Comparison of ENCODE assay signal across 27 cellular contexts in the genomic region with DNA sequence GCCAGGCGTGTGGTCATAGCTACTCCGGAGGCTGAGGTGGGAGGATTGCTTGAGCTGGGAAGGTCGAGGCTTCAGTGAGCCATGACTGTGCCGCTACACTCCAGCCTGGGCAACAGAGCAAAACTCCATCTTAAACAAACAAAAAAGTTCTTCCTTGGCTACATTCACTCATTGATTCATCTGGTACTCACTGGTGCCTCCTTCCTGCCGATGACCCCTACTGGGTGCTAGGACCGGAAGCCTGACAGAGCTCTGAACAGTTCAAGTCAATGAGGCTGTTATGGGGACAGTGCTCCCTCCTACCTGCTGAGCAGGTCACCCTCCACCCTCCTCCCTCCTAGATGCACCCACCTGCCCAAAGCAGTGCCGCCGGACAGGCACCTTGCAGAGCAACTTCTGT. TPM values are rescaled to one million over a fixed set of nuclear protein-coding genes. Genes with fewer than 3 reads are reported as not detected.
DNase-seq lines count a peak whose midpoint lies in the region; ATAC-seq, FAIRE-seq and TF ChIP-seq lines count a peak whose summit lies in the region.
"Had no signal": no experiment of that assay in that cellular context is flagged by ENCODE, and none has a peak within 500 bp of the region (broad histone marks: within the 10 kb centered on the region; RNA-seq: fewer than 3 reads in every experiment).

No MANE protein-coding gene starts in this region.

- H3K79me2 ChIP-seq in astrocyte (ENCODE audit: insufficient read depth, low read length) (peaks cover 6% of the 10 kb centered on the region), OCI-LY7 (ENCODE audit: insufficient read depth, low read depth, low read length) (no peaks in the 10 kb centered on the region)

- H3K27ac Mint-ChIP-seq in CD4-positive, alpha-beta T cell, result no peak overlapping the region
- H3K27ac Mint-ChIP-seq in astrocyte (ENCODE audit: unreplicated experiment), result no peak overlapping the region
- H3K27ac Mint-ChIP-seq: CD4-positive, CD25-positive, alpha-beta regulatory T cell had no signal

- H3K4me3 ChIP-seq in astrocyte (ENCODE audit: insufficient read depth, low read depth, low read length) (no peak overlapping the region), mesenchymal stem cell (ENCODE audit: insufficient read depth in 1 of 2, low read depth in 1 of 2, low read length in 2 of 2) (no peak overlapping the region), OCI-LY7 (ENCODE audit: low read depth, low read length, poor library complexity, severe bottlenecking) (no peak overlapping the region), small intestine (ENCODE audit: low read depth in 1 of 2, low read length in 2 of 2) (no peak overlapping the region)
- H3K4me3 ChIP-seq: adrenal gland, esophagus muscularis mucosa, tibial artery had no signal

- H2BK12ac ChIP-seq in mesenchymal stem cell (ENCODE audit: low read length in 2 of 2), result no peak overlapping the region

- peak overlapping the region; percentile 74 for H3K4me3 Mint-ChIP-seq in CD4-positive, alpha-beta T cell
- peak overlapping the region; percentile 57 for H3K4me3 Mint-ChIP-seq in astrocyte (ENCODE audit: unreplicated experiment)

- H3K4me1 ChIP-seq in astrocyte (ENCODE audit: insufficient read depth, low read length), result peaks cover 33% of the 10 kb centered on the region
- peaks cover 32% of the 10 kb centered on the region for H3K4me1 ChIP-seq in mesenchymal stem cell (ENCODE audit: control insufficient read depth, insufficient read depth, low read depth, low read length)
- peaks cover 13% of the 10 kb centered on the region for H3K4me1 ChIP-seq in OCI-LY7 (ENCODE audit: insufficient read depth, low read length, poor library complexity, severe bottlenecking)
- peaks cover 0 to 3% of the 10 kb centered on the region in 2 donors for H3K4me1 ChIP-seq in small intestine (ENCODE audit: control insufficient read depth in 2 of 2, insufficient read depth in 1 of 2, low read depth in 1 of 2, low read length in 1 of 2)

- no peak overlapping the region for H2BK5ac ChIP-seq in mesenchymal stem cell (ENCODE audit: low read depth, low read length, poor library complexity, severe bottlenecking)

- H3K9ac ChIP-seq in astrocyte (ENCODE audit: low read length) (no peak overlapping the region), mesenchymal stem cell (ENCODE audit: low read length) (peak overlapping the region; percentile 22)

- no peak overlapping the region for H2BK120ac ChIP-seq in mesenchymal stem cell (ENCODE audit: low read depth, low read length)

- H3K9me3 Mint-ChIP-seq in CD4-positive, alpha-beta T cell, result no peaks in the 10 kb centered on the region
- H3K9me3 Mint-ChIP-seq in astrocyte (ENCODE audit: unreplicated experiment), result no peaks in the 10 kb centered on the region
- H3K9me3 Mint-ChIP-seq: CD4-positive, CD25-positive, alpha-beta regulatory T cell had no signal

- TF ChIP-seq POLR2A in H54 (IDR thresholded peaks at IDR 0.05; ENCODE audit: low read depth, low read length), result no peak

- H3K4me2 ChIP-seq in astrocyte (ENCODE audit: low read length) (no peak overlapping the region), mesenchymal stem cell (ENCODE audit: low read length, poor library complexity, severe bottlenecking) (no peak overlapping the region), OCI-LY7 (ENCODE audit: low read length) (no peak overlapping the region)

- H4K8ac ChIP-seq in mesenchymal stem cell (ENCODE audit: low read length), result peak overlapping the region; percentile 58

- WGBS in mesenchymal stem cell, result 92% methylated on average over 8 of the region's 8 CpGs
- WGBS in small intestine, 3 donors, result 73 to 90% (median 77%) methylated on average over 6 to 8 of the region's 8 CpGs

- H3K27ac ChIP-seq in CD4-positive, alpha-beta T cell (ENCODE audit: low read depth, low read length), result no peak overlapping the region
- no peak overlapping the region for H3K27ac ChIP-seq in astrocyte (ENCODE audit: low read depth, low read length)
- H3K27ac ChIP-seq in mesenchymal stem cell (ENCODE audit: low read length, poor library complexity, severe bottlenecking), result no peak overlapping the region
- H3K27ac ChIP-seq in OCI-LY7 (ENCODE audit: low read depth, low read length, poor library complexity, severe bottlenecking), result no peak overlapping the region
- H3K27ac ChIP-seq in small intestine (ENCODE audit: low read depth in 1 of 2, low read length in 1 of 2), result no peak overlapping the region
- H3K27ac ChIP-seq: adrenal gland, esophagus muscularis mucosa, tibial artery had no signal

- intact Hi-C loops in CD4-positive, alpha-beta T cell (cut with DNase I, micrococcal nuclease), result no loop called here
- intact Hi-C loops in OCI-LY7 (cut with micrococcal nuclease; ENCODE audit: unreplicated experiment), result no loop called here

- CTCF ChIA-PET in CD4-positive, alpha-beta T cell (lab: Charles Lee), result interaction anchor here (0.7 kb wide), 1 partner anchor 112 kb away, joined by 3 read pairs; no protein-coding TSS in a partner anchor
- CTCF ChIA-PET in OCI-LY7 (lab: Charles Lee; ENCODE audit: unreplicated experiment), result interaction anchor here (0.8 kb wide), 1 partner anchor 27 kb away, joined by 3 read pairs; no protein-coding TSS in a partner anchor

- no peak for TF ChIP-seq CTCF in CD4-positive, alpha-beta T cell (IDR thresholded peaks at IDR 0.05)
- TF ChIP-seq CTCF in astrocyte (IDR thresholded peaks at IDR 0.05; ENCODE audit: insufficient read depth, low read depth, low read length) (no peak), OCI-LY7 (conservative IDR thresholded peaks at IDR 0.05; ENCODE audit: low read length) (no peak)

- H3K79me1 ChIP-seq in mesenchymal stem cell (replicated peaks; ENCODE audit: low read length, poor library complexity, severe bottlenecking), result no peaks in the 10 kb centered on the region

- no peaks in the 10 kb centered on the region for H3K27me3 Mint-ChIP-seq in CD4-positive, alpha-beta T cell
- H3K27me3 Mint-ChIP-seq in astrocyte (ENCODE audit: low read depth, unreplicated experiment), result peaks cover 5% of the 10 kb centered on the region

- H4K91ac ChIP-seq in mesenchymal stem cell (ENCODE audit: low read length), result peak overlapping the region; percentile 20

- POLR2A ChIA-PET in CD4-positive, alpha-beta T cell (lab: Charles Lee), result interaction anchor here (0.6 to 5.2 kb wide), 3 partner anchors 22 to 99 kb away, joined by 3 to 48 read pairs (median 8); a partner anchor contains a TSS
- POLR2A ChIA-PET in OCI-LY7 (lab: Charles Lee), result no interaction called here

- H2AK5ac ChIP-seq in mesenchymal stem cell (ENCODE audit: low read length, severe bottlenecking), result no peak overlapping the region

- H3K14ac ChIP-seq in mesenchymal stem cell (ENCODE audit: low read length in 2 of 2), result no peak overlapping the region

- H3K36me3 ChIP-seq in astrocyte (ENCODE audit: insufficient read depth, low read length), result peaks cover 4% of the 10 kb centered on the region
- peaks cover 0 to 35% of the 10 kb centered on the region in 2 experiments for H3K36me3 ChIP-seq in mesenchymal stem cell (ENCODE audit: control insufficient read depth in 1 of 2, insufficient read depth in 2 of 2, low read depth in 1 of 2, low read length in 2 of 2)
- H3K36me3 ChIP-seq in OCI-LY7 (ENCODE audit: insufficient read depth, low read length), result no peaks in the 10 kb centered on the region
- H3K36me3 ChIP-seq in small intestine (ENCODE audit: control insufficient read depth in 2 of 2, insufficient read depth in 2 of 2, low read length in 2 of 2), result no peaks in the 10 kb centered on the region
- H3K36me3 ChIP-seq: adrenal gland, esophagus muscularis mucosa had no signal

- H2AFZ ChIP-seq in astrocyte (ENCODE audit: low read depth, low read length) (no peak overlapping the region), mesenchymal stem cell (ENCODE audit: low read depth, low read length) (no peak overlapping the region), OCI-LY7 (ENCODE audit: low read length) (no peak overlapping the region)

- H3K18ac ChIP-seq in mesenchymal stem cell (ENCODE audit: low read depth in 1 of 2, low read length in 2 of 2), result no peak overlapping the region

- no peak for DNase-seq in CD4-positive, alpha-beta T cell
- DNase-seq in H54 (ENCODE audit: insufficient read length, low spot score), result peak; percentile 71
- DNase-seq in astrocyte (ENCODE audit: low read depth), result no peak
- DNase-seq in mesenchymal stem cell, result no peak
- no peak for DNase-seq in OCI-LY7 (ENCODE audit: low spot score)
- DNase-seq in small intestine, result no peak
- DNase-seq: activated CD4-positive, alpha-beta T cell treated with anti-CD3 and anti-CD28 coated beads for 4 hours; activated CD8-positive, alpha-beta memory T cell treated with anti-CD3 and anti-CD28 coated beads, Interleukin-2, amount 50 U/mL, for 48 hours; activated effector memory CD4-positive, alpha-beta T cell treated with anti-CD3 and anti-CD28 coated beads, Interleukin-2, amount 50 U/mL, for 16 hours; adrenal gland; CD4-positive, CD25-positive, alpha-beta regulatory T cell; central memory CD4-positive, alpha-beta T cell; effector CD8-positive, alpha-beta T cell; mesendoderm; naive thymus-derived CD4-positive, alpha-beta T cell; NCI-H1436; NCI-H524; posterior cingulate gyrus; stimulated activated CD4-positive, alpha-beta T cell treated with anti-CD3 and anti-CD28 coated beads, Interleukin-1b, Interleukin-23, amount 100 ng/mL, for 48 hours; stimulated activated naive CD4-positive, alpha-beta T cell treated with Interleukin-2 at 50 U/mL for 16 hours; tibial artery had no signal

- H4K20me1 ChIP-seq in astrocyte (ENCODE audit: insufficient read depth, low read length) (peaks cover 9% of the 10 kb centered on the region), OCI-LY7 (ENCODE audit: insufficient read depth, low read length) (no peaks in the 10 kb centered on the region)

- no peak overlapping the region for H3K4ac ChIP-seq in mesenchymal stem cell (ENCODE audit: low read depth in 1 of 2, low read length in 2 of 2)

- H3K36me3 Mint-ChIP-seq in CD4-positive, alpha-beta T cell (ENCODE audit: low read depth), result no peaks in the 10 kb centered on the region
- H3K36me3 Mint-ChIP-seq in astrocyte (ENCODE audit: low read depth, unreplicated experiment), result peaks cover 6% of the 10 kb centered on the region
- H3K36me3 Mint-ChIP-seq: CD4-positive, CD25-positive, alpha-beta regulatory T cell; naive thymus-derived CD4-positive, alpha-beta T cell had no signal

- no peak overlapping the region for H2BK15ac ChIP-seq in mesenchymal stem cell (ENCODE audit: low read depth, poor library complexity, severe bottlenecking)

- no peak for FAIRE-seq in H54 (lab: Jason Lieb, UNC)
- no peak for FAIRE-seq in astrocyte (lab: Jason Lieb, UNC)
- FAIRE-seq in small intestine (lab: Jason Lieb, UNC), result no peak

- no peaks in the 10 kb centered on the region for H3K27me3 ChIP-seq in CD4-positive, alpha-beta T cell (ENCODE audit: control insufficient read depth, insufficient read depth, low read length)
- H3K27me3 ChIP-seq in astrocyte (ENCODE audit: insufficient read depth, low read length) (no peaks in the 10 kb centered on the region), mesenchymal stem cell (ENCODE audit: control insufficient read depth in 1 of 2, insufficient read depth in 1 of 2, low read length in 2 of 2) (no peaks in the 10 kb centered on the region), small intestine (ENCODE audit: control insufficient read depth in 2 of 2, insufficient read depth in 2 of 2, low read length in 2 of 2) (no peaks in the 10 kb centered on the region)
- H3K27me3 ChIP-seq: adrenal gland, esophagus muscularis mucosa, tibial artery had no signal

- BruUV-seq in OCI-LY7 (replicated peaks; lab: Mats Ljungman, UMichigan), result no TSS peak

- H3K23ac ChIP-seq in mesenchymal stem cell (ENCODE audit: low read length in 2 of 2), result no peak overlapping the region

- peaks cover 32% of the 10 kb centered on the region for H3K4me1 Mint-ChIP-seq in CD4-positive, alpha-beta T cell (ENCODE audit: low read depth)
- H3K4me1 Mint-ChIP-seq in astrocyte (ENCODE audit: low read depth, unreplicated experiment), result peaks cover 4% of the 10 kb centered on the region

- no peaks in the 10 kb centered on the region for H3K9me3 ChIP-seq in CD4-positive, alpha-beta T cell (ENCODE audit: control insufficient read depth, low read length)
- H3K9me3 ChIP-seq in astrocyte (ENCODE audit: insufficient read depth, low read depth, low read length) (no peaks in the 10 kb centered on the region), mesenchymal stem cell (ENCODE audit: control insufficient read depth, low read length) (no peaks in the 10 kb centered on the region), OCI-LY7 (ENCODE audit: low read length) (no peaks in the 10 kb centered on the region), small intestine (ENCODE audit: control insufficient read depth, low read depth) (no peaks in the 10 kb centered on the region)
- H3K9me3 ChIP-seq: adrenal gland, esophagus muscularis mucosa, tibial artery had no signal

- ATAC-seq in CD4-positive, alpha-beta T cell (ENCODE audit: poor library complexity), result no peak
- no peak for ATAC-seq in GM21786 (IDR thresholded peaks at IDR 0.05; ENCODE audit: unreplicated experiment)
- no peak for ATAC-seq in HG03280 (IDR thresholded peaks at IDR 0.05; ENCODE audit: unreplicated experiment)
- ATAC-seq: naive thymus-derived CD4-positive, alpha-beta T cell; Right ventricle myocardium inferior had no signal

- H3K9me2 ChIP-seq in OCI-LY7 (ENCODE audit: insufficient read depth, low read length), result no peaks in the 10 kb centered on the region

RNA-seq across cellular contexts. Expression of a gene that starts 4.9 kb away (rescaled TPM):
- total RNA-seq in CD4-positive, alpha-beta T cell, result 1 to 10 TPM; 6.7 to 7.5 TPM
- total RNA-seq in astrocyte, result 10.8 and 15.5 TPM in 2 replicates
- 255 TPM for polyA plus RNA-seq in mesenchymal stem cell (2013, experiment 1 of 2)
- polyA plus RNA-seq in mesenchymal stem cell (2013, experiment 2 of 2), result 254 TPM
- total RNA-seq in OCI-LY7 (2014; rRNA removed; shearing (Covaris generic)), result 8.8 and 27.6 TPM in 2 replicates
- total RNA-seq in OCI-LY7 (2022), result 32.3 and 38.3 TPM in 2 replicates
- polyA plus RNA-seq in small intestine, result 10 to 100 TPM in 1 of 3 donors, 1 to 10 TPM in 2; 1.9 to 17.0 (median 2.5) TPM

RNA-seq across cellular contexts. Expression of a gene that starts 5.2 kb away (rescaled TPM):
- 10 to 100 TPM in 1 of 2 experiments, 1 to 10 TPM in 1; 8.5 to 10.9 TPM for total RNA-seq in CD4-positive, alpha-beta T cell
- total RNA-seq in astrocyte, result 18.8 and 20.2 TPM in 2 replicates
- polyA plus RNA-seq in mesenchymal stem cell (2013, experiment 1 of 2), result 25.6 TPM
- polyA plus RNA-seq in mesenchymal stem cell (2013, experiment 2 of 2), result 23.4 TPM
- 7.1 and 12.0 TPM in 2 replicates for total RNA-seq in OCI-LY7 (2014; rRNA removed; shearing (Covaris generic))
- 10.4 and 15.1 TPM in 2 replicates for total RNA-seq in OCI-LY7 (2022)
- 10 to 100 TPM in 2 of 3 donors, 1 to 10 TPM in 1; 8.4 to 14.9 (median 10.1) TPM for polyA plus RNA-seq in small intestine

RNA-seq across cellular contexts. Expression of a gene that starts 21.0 kb away (rescaled TPM):
- under 1 TPM; 0.66 to 0.78 TPM for total RNA-seq in CD4-positive, alpha-beta T cell
- total RNA-seq in astrocyte, result 0.17 and 0.52 TPM in 2 replicates
- 0.37 TPM for polyA plus RNA-seq in mesenchymal stem cell (2013, experiment 1 of 2)
- polyA plus RNA-seq in mesenchymal stem cell (2013, experiment 2 of 2), result 0.33 TPM
- 0.16 TPM in 1 of 2 replicates, not detected in the other for total RNA-seq in OCI-LY7 (2014; rRNA removed; shearing (Covaris generic))
- 1.2 and 1.7 TPM in 2 replicates for total RNA-seq in OCI-LY7 (2022)
- under 1 TPM in 1 of 3 donors, not detected in 2; 0.55 TPM for polyA plus RNA-seq in small intestine
- total RNA-seq: CD4-positive, CD25-positive, alpha-beta regulatory T cell had no signal

RNA-seq across cellular contexts. Expression of a gene that starts 21.2 kb away (rescaled TPM):
- total RNA-seq in CD4-positive, alpha-beta T cell, result 100 to 1,000 TPM; 313 to 317 TPM
- total RNA-seq in astrocyte (52.7 and 62.5 TPM in 2 replicates), OCI-LY7 (2022) (72.0 and 75.5 TPM in 2 replicates)
- 72.6 TPM for polyA plus RNA-seq in mesenchymal stem cell (2013, experiment 1 of 2)
- 68.0 TPM for polyA plus RNA-seq in mesenchymal stem cell (2013, experiment 2 of 2)
- 30.3 and 39.2 TPM in 2 replicates for total RNA-seq in OCI-LY7 (2014; rRNA removed; shearing (Covaris generic))
- polyA plus RNA-seq in small intestine, result 100 to 1,000 TPM in 1 of 3 donors, 10 to 100 TPM in 2; 33.4 to 111 (median 72.0) TPM

RNA-seq across cellular contexts. Expression of a gene that starts 33.4 kb away (rescaled TPM):
- total RNA-seq in CD4-positive, alpha-beta T cell, result 10 to 100 TPM; 52.0 to 53.4 TPM
- total RNA-seq in astrocyte (1.4 and 1.9 TPM in 2 replicates), OCI-LY7 (2022) (12.7 and 14.0 TPM in 2 replicates)
- polyA plus RNA-seq in mesenchymal stem cell (2013, experiment 1 of 2), result 1.9 TPM
- polyA plus RNA-seq in mesenchymal stem cell (2013, experiment 2 of 2), result 1.4 TPM
- total RNA-seq in OCI-LY7 (2014; rRNA removed; shearing (Covaris generic)), result 1.2 and 1.5 TPM in 2 replicates
- polyA plus RNA-seq in small intestine, result 10 to 100 TPM in 2 of 3 donors, 1 to 10 TPM in 1; 2.0 to 28.2 (median 18.6) TPM
- total RNA-seq: kidney epithelial cell, M059J had no signal
